ENCODE assay signal across 32 cellular contexts in genomic region chr15:30939161-30939560, GRCh38.
"Had no signal": no experiment of that assay in that cellular context is flagged by ENCODE, and none has a peak within 500 bp of the region (broad histone marks: within the 10 kb centered on the region; RNA-seq: fewer than 3 reads in every experiment).

No MANE protein-coding gene starts in this region.

- H3K27ac Mint-ChIP-seq: activated B cell treated with CpG ODN at 0.5 μM for 24 hours; activated CD4-positive, alpha-beta memory T cell treated with anti-CD3 and anti-CD28 coated beads for 36 hours; activated CD4-positive, alpha-beta T cell treated with anti-CD3 and anti-CD28 coated beads, Interleukin-2, amount 10 ng/mL, durations not matched to agents 24 days and 14 days; activated CD8-positive, alpha-beta T cell treated with anti-CD3 and anti-CD28 coated beads for 36 hours; activated naive CD4-positive, alpha-beta T cell treated with anti-CD3 and anti-CD28 coated beads, Interleukin-2, amount 10 ng/mL, durations not matched to agents 7 days and 5 days; activated naive CD4-positive, alpha-beta T cell treated with anti-CD3 and anti-CD28 coated beads, Interleukin-2, amount 50 U/mL, for 24 hours; activated T-cell treated with anti-CD3 and anti-CD28 coated beads, Interleukin-2, amount 50 U/mL, for 72 hours; activated T-helper 1 cell treated with anti-CD3 and anti-CD28 coated beads, Interleukin-12 subunit alpha, Interleukin-12 subunit beta, Interleukin-2, Interleukin-4 antibody, amounts not matched to agents 30 ng/mL and 10 ng/mL and 1 ng/mL, durations not matched to agents 14 hours and 24 hours and 36 hours; brain; T-cell; T-helper 2 cell treated with Interferon-gamma antibody and Interleukin-4, amounts not matched to agents 5 μg/mL and 100 μg/mL, for 36 hours had no signal

- FAIRE-seq: bronchial epithelial cell, TTC549 had no signal

- H3K27me3 Mint-ChIP-seq: activated B cell treated with CpG ODN at 0.5 μM for 24 hours; activated CD4-positive, alpha-beta memory T cell treated with anti-CD3 and anti-CD28 coated beads for 36 hours; activated CD4-positive, alpha-beta T cell treated with anti-CD3 and anti-CD28 coated beads, Interleukin-2, amount 10 ng/mL, durations not matched to agents 24 days and 14 days; activated CD8-positive, alpha-beta T cell treated with anti-CD3 and anti-CD28 coated beads for 36 hours; activated naive CD4-positive, alpha-beta T cell treated with anti-CD3 and anti-CD28 coated beads, Interleukin-2, amount 10 ng/mL, durations not matched to agents 7 days and 5 days; activated naive CD4-positive, alpha-beta T cell treated with anti-CD3 and anti-CD28 coated beads, Interleukin-2, amount 50 U/mL, for 24 hours; activated naive CD8-positive, alpha-beta T cell; activated T-helper 17 cell treated with anti-CD3 and anti-CD28 coated beads, Interleukin-2, amount 50 U/mL, for 72 hours; brain; T-cell had no signal

- H3K27me3 ChIP-seq: ascending aorta, cardiac muscle cell had no signal

- DNase-seq: activated B cell treated with CpG ODN at 0.5 μM for 24 hours; activated CD4-positive, alpha-beta memory T cell treated with anti-CD3 and anti-CD28 coated beads for 36 hours; activated CD4-positive, alpha-beta T cell treated with anti-CD3 and anti-CD28 coated beads for 4 hours; activated CD4-positive, alpha-beta T cell treated with anti-CD3 and anti-CD28 coated beads, Interleukin-2, amount 10 ng/mL, durations not matched to agents 24 days and 14 days; activated CD4-positive, alpha-beta T cell treated with anti-CD3 and anti-CD28 coated beads, Interleukin-2, amount 50 U/mL, for 1 hour; activated CD4-positive, alpha-beta T cell treated with anti-CD3 and anti-CD28 coated beads, Interleukin-2, amount 50 U/mL, for 4 hours; activated CD4-positive, CD25-positive, alpha-beta regulatory T cell treated with anti-CD3 and anti-CD28 coated beads, Interleukin-2, amount 50 U/mL, for 72 hours; activated CD8-positive, alpha-beta memory T cell treated with anti-CD3 and anti-CD28 coated beads, Interleukin-2, amount 50 U/mL, for 4 hours; activated CD8-positive, alpha-beta T cell treated with anti-CD3 and anti-CD28 coated beads for 36 hours; activated effector memory CD4-positive, alpha-beta T cell treated with anti-CD3 and anti-CD28 coated beads, Interleukin-2, amount 50 U/mL, for 16 hours; activated naive CD4-positive, alpha-beta T cell treated with anti-CD3 and anti-CD28 coated beads, Interleukin-2, amount 10 ng/mL, durations not matched to agents 7 days and 5 days; activated naive CD4-positive, alpha-beta T cell treated with Interleukin-2 at 50 U/mL for 16 hours; activated T-cell treated with anti-CD3 and anti-CD28 coated beads for 4 hours; activated T-cell treated with anti-CD3 and anti-CD28 coated beads, Interleukin-2, amount 50 U/mL, for 1 hour; activated T-cell treated with anti-CD3 and anti-CD28 coated beads, Interleukin-2, amount 50 U/mL, for 4 hours; activated T-cell treated with anti-CD3 and anti-CD28 coated beads, Interleukin-2, amount 50 U/mL, for 72 hours; amygdala; anterior cingulate cortex; central memory CD4-positive, alpha-beta T cell; T-cell; T-helper 2 cell; T-helper 9 cell had no signal

- H3K4me3 ChIP-seq: ascending aorta, cardiac muscle cell had no signal

- ATAC-seq: activated CD8-positive, alpha-beta T cell treated with anti-CD3 and anti-CD28 coated beads for 36 hours; activated T-cell treated with anti-CD3 and anti-CD28 coated beads, Interleukin-2, amount 50 U/mL, for 4 hours; activated T-cell treated with anti-CD3 and anti-CD28 coated beads, Interleukin-2, amount 50 U/mL, for 72 hours; activated T-helper 17 cell treated with anti-CD3 and anti-CD28 coated beads, Interleukin-2, amount 50 U/mL, for 72 hours; T-cell had no signal

- H3K27ac ChIP-seq: ascending aorta had no signal

- H3K4me1 ChIP-seq: ascending aorta had no signal

- H3K9me3 ChIP-seq: ascending aorta had no signal

- H3K4me1 Mint-ChIP-seq: activated CD4-positive, alpha-beta T cell treated with anti-CD3 and anti-CD28 coated beads, Interleukin-2, amount 10 ng/mL, durations not matched to agents 24 days and 14 days; activated naive CD4-positive, alpha-beta T cell treated with anti-CD3 and anti-CD28 coated beads, Interleukin-2, amount 10 ng/mL, durations not matched to agents 7 days and 5 days; brain had no signal

- H3K4me3 Mint-ChIP-seq: activated B cell treated with CpG ODN at 0.5 μM for 24 hours; activated CD4-positive, alpha-beta memory T cell treated with anti-CD3 and anti-CD28 coated beads for 36 hours; activated CD4-positive, alpha-beta T cell treated with anti-CD3 and anti-CD28 coated beads, Interleukin-2, amount 10 ng/mL, durations not matched to agents 24 days and 14 days; activated CD8-positive, alpha-beta T cell treated with anti-CD3 and anti-CD28 coated beads for 36 hours; activated naive CD4-positive, alpha-beta T cell treated with anti-CD3 and anti-CD28 coated beads, Interleukin-2, amount 10 ng/mL, durations not matched to agents 7 days and 5 days; activated naive CD4-positive, alpha-beta T cell treated with anti-CD3 and anti-CD28 coated beads, Interleukin-2, amount 50 U/mL, for 24 hours; activated naive CD8-positive, alpha-beta T cell; activated T-cell treated with anti-CD3 and anti-CD28 coated beads, Interleukin-2, amount 50 U/mL, for 4 hours; activated T-cell treated with anti-CD3 and anti-CD28 coated beads, Interleukin-2, amount 50 U/mL, for 72 hours; activated T-helper 1 cell treated with anti-CD3 and anti-CD28 coated beads, Interleukin-12 subunit alpha, Interleukin-12 subunit beta, Interleukin-2, Interleukin-4 antibody, amounts not matched to agents 30 ng/mL and 10 ng/mL and 1 ng/mL, durations not matched to agents 14 hours and 24 hours and 36 hours; activated T-helper 17 cell treated with anti-CD3 and anti-CD28 coated beads, Interleukin-2, amount 50 U/mL, for 72 hours; brain; T-cell; T-helper 2 cell treated with Interferon-gamma antibody and Interleukin-4, amounts not matched to agents 5 μg/mL and 100 μg/mL, for 36 hours had no signal
